ENCODE assay signal across 19 cellular contexts in genomic region chr11:17766590-17766989, GRCh38. TPM values are rescaled to one million over a fixed set of nuclear protein-coding genes. Genes with fewer than 3 reads are reported as not detected.
DNase-seq lines count a peak whose midpoint lies in the region; FAIRE-seq and TF ChIP-seq lines count a peak whose summit lies in the region.
"Had no signal": no experiment of that assay in that cellular context is flagged by ENCODE, and none has a peak within 500 bp of the region (broad histone marks: within the 10 kb centered on the region; RNA-seq: fewer than 3 reads in every experiment).

No MANE protein-coding gene starts in this region.

- no peak overlapping the region for H3K27ac ChIP-seq in osteoblast (ENCODE audit: low read depth, low read length)
- H3K27ac ChIP-seq: ovary, testis had no signal

- H3K79me2 ChIP-seq in osteoblast (ENCODE audit: insufficient read depth, low read length) = no peaks in the 10 kb centered on the region

- no peak overlapping the region for H3K4me2 ChIP-seq in osteoblast (ENCODE audit: insufficient read depth, low read length)

- no peaks in the 10 kb centered on the region for H3K9me3 ChIP-seq in osteoblast (ENCODE audit: low read depth, low read length)
- H3K9me3 ChIP-seq: ovary, testis had no signal

- H3K4me3 ChIP-seq in NB4 (ENCODE audit: low read depth, low read length) (no peak overlapping the region), bronchial epithelial cell (ENCODE audit: low read depth, low read length) (no peak overlapping the region), osteoblast (ENCODE audit: insufficient read depth, low read length) (no peak overlapping the region)
- H3K4me3 ChIP-seq: ovary, testis had no signal

- no peak overlapping the region for H2AFZ ChIP-seq in osteoblast (ENCODE audit: low read length)

- H3K27me3 ChIP-seq in bronchial epithelial cell (ENCODE audit: control insufficient read depth, insufficient read depth, low read length) (no peaks in the 10 kb centered on the region), osteoblast (ENCODE audit: insufficient read depth, low read length) (peaks cover 10% of the 10 kb centered on the region)
- H3K27me3 ChIP-seq: ovary, testis had no signal

- peak; percentile 77 for FAIRE-seq in bronchial epithelial cell (lab: Jason Lieb, UNC)

- H4K20me1 ChIP-seq in osteoblast (ENCODE audit: insufficient read depth, low read length) = no peaks in the 10 kb centered on the region

- no peak for DNase-seq in GM10266 (ENCODE audit: extremely low spot score)
- no peak for DNase-seq in NB4 (ENCODE audit: low read depth)
- no peak for DNase-seq in bronchial epithelial cell (ENCODE audit: low read depth)
- no peak for DNase-seq in osteoblast (ENCODE audit: insufficient read length, low spot score, missing footprints)
- DNase-seq in anterior cingulate cortex (lab: John Stamatoyannopoulos, UW) = no peak
- DNase-seq in NK-92 treated with Interleukin-12 subunit alpha and Interleukin-12 subunit beta, amount 100 ng/mL, for 24 hours (lab: John Stamatoyannopoulos, UW) = no peak
- no peak for DNase-seq in NCI-H1694 (lab: John Stamatoyannopoulos, UW)
- DNase-seq: activated CD4-positive, alpha-beta memory T cell treated with anti-CD3 and anti-CD28 coated beads, Interleukin-2, amount 10 ng/mL, durations not matched to agents 7 days and 5 days; activated naive CD8-positive, alpha-beta T cell treated with anti-CD3 and anti-CD28 coated beads, Interleukin-2, amount 10 ng/mL, durations not matched to agents 7 days and 5 days; C1 segment of cervical spinal cord; foreskin melanocyte; KG1; left ventricle myocardium superior; NCI-H1417; NCI-H446 treated with DMSO at 0.1 percent for 48 hours; ovary; SW 1271; testis had no signal

- H3K36me3 ChIP-seq in bronchial epithelial cell (ENCODE audit: control insufficient read depth, insufficient read depth, low read length) (no peaks in the 10 kb centered on the region), osteoblast (ENCODE audit: insufficient read depth, low read length) (no peaks in the 10 kb centered on the region)
- H3K36me3 ChIP-seq: ovary had no signal

- no peaks in the 10 kb centered on the region for H3K4me1 ChIP-seq in osteoblast (ENCODE audit: insufficient read depth, low read length)
- H3K4me1 ChIP-seq: testis had no signal

- TF ChIP-seq POLR2A in NB4 (IDR thresholded peaks at IDR 0.05; ENCODE audit: extremely low read depth, insufficient read length) = no peak

- TF ChIP-seq CTCF in GM10266 (IDR thresholded peaks at IDR 0.05; ENCODE audit: control insufficient read depth, insufficient read depth, low read depth, missing control alignments) (peak; percentile 17), NB4 (IDR thresholded peaks at IDR 0.05; ENCODE audit: low read depth, low read length) (peak; percentile 10), bronchial epithelial cell (IDR thresholded peaks at IDR 0.05; ENCODE audit: insufficient read depth, low read length, severe bottlenecking) (peak; percentile 1), osteoblast (IDR thresholded peaks at IDR 0.05; ENCODE audit: extremely low read depth, low read depth, low read length) (peak; percentile 10)

RNA-seq across cellular contexts. Expression of gene KCNC1, which starts 32.0 kb away (rescaled TPM):
- not detected in 2 replicates for total RNA-seq in bronchial epithelial cell
- under 0.01 TPM in 1 of 2 replicates, not detected in the other for total RNA-seq in osteoblast
- total RNA-seq: activated CD4-positive, alpha-beta memory T cell treated with anti-CD3 and anti-CD28 coated beads, Interleukin-2, amount 10 ng/mL, durations not matched to agents 7 days and 5 days; activated naive CD8-positive, alpha-beta T cell treated with anti-CD3 and anti-CD28 coated beads, Interleukin-2, amount 10 ng/mL, durations not matched to agents 7 days and 5 days; activated T-helper 1 cell treated with anti-CD3 and anti-CD28 coated beads, Interleukin-12 subunit alpha, Interleukin-12 subunit beta, Interleukin-2, Interleukin-4 antibody, amounts not matched to agents 30 ng/mL and 10 ng/mL and 1 ng/mL, durations not matched to agents 14 hours and 24 hours and 36 hours; left ventricle myocardium superior had no signal

RNA-seq across cellular contexts. Expression of gene MYOD1, which starts 47.2 kb away (rescaled TPM):
- not detected in 2 replicates for total RNA-seq in bronchial epithelial cell
- total RNA-seq in osteoblast = not detected in 2 replicates
- total RNA-seq: activated CD4-positive, alpha-beta memory T cell treated with anti-CD3 and anti-CD28 coated beads, Interleukin-2, amount 10 ng/mL, durations not matched to agents 7 days and 5 days; activated naive CD8-positive, alpha-beta T cell treated with anti-CD3 and anti-CD28 coated beads, Interleukin-2, amount 10 ng/mL, durations not matched to agents 7 days and 5 days; activated T-helper 1 cell treated with anti-CD3 and anti-CD28 coated beads, Interleukin-12 subunit alpha, Interleukin-12 subunit beta, Interleukin-2, Interleukin-4 antibody, amounts not matched to agents 30 ng/mL and 10 ng/mL and 1 ng/mL, durations not matched to agents 14 hours and 24 hours and 36 hours; left ventricle myocardium superior; ovary had no signal
